Comparison of ENCODE assay signal across 8 cellular contexts in the genomic region with DNA sequence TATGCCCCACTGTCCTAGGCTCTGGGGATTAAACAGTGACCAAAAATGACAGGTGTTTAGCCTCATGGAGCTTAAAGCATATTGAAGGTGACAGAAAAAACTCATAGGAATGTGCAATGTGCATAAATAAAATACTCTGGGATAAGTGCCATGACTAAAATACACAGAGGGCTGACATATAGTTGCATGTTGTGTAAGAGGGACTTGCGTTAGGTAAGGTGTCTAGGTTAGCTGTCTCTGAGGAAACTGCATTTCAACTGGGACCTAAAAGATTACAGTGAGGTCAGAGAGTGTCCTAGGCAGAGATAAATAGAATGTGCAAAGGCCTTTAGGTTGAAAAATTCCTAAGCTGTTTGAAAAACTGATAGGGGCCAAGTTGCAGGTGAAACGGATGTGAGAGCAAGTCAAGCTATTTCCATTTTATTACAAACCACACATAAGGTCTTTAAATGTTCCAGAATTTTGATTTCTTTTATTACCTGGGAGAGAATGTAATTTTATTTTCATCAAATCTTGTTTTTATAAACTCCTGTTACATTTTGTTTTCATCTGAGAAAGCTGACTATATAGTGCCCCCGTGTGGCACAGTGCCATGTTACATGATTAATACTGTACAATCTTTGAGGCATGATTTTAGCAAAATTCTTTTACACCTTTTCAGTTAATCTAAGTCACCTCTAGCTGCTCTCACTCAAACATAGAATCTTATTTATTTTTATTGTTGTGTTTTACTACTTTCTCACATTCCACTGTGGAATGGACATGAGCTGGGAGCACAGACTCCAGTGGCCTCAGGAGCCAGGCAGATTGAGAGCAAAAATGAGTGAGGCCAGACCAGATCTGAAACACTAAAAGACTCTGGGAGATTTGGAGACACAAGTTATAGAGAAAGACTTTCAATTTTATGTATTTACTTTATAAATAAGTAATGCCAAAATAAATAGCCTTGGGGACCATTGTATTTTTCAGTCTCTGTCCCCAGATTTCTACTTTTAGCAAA.
DNase-seq lines count a peak whose midpoint lies in the region; ATAC-seq, FAIRE-seq and TF ChIP-seq lines count a peak whose summit lies in the region.

No MANE protein-coding gene starts in this region.

- in situ Hi-C loops in Panc1 (cut with HindIII; ENCODE audit: low pct_unique_long_range_greater_than_20kb, low sequenced_read_pairs), result no loop called here

- FAIRE-seq in frontal cortex (lab: Jason Lieb, UNC), result peak; percentile 50

- DNase-seq in AG08395 (ENCODE audit: low spot score) (peak; percentile 13), GM10266 (ENCODE audit: extremely low spot score) (no peak), Panc1 (ENCODE audit: low read depth, low spot score) (no peak), frontal cortex (ENCODE audit: low spot score in 2 of 2) (no peak), tibial artery (peak in 1 of 2 donors; percentile 26), hepatic stellate cell (ENCODE audit: low spot score) (no peak)
- no peak for DNase-seq in stimulated activated effector memory CD8-positive, alpha-beta T cell treated with anti-CD3 and anti-CD28 coated beads, Interleukin-12 subunit alpha, Interleukin-12 subunit beta, amount 100 ng/mL, for 72 hours (ENCODE audit: low spot score in 2 of 2)

- ATAC-seq in Panc1 (no peak), HG03139 (IDR thresholded peaks at IDR 0.05; ENCODE audit: unreplicated experiment) (no peak)
- no peak for ATAC-seq in stimulated activated effector memory CD8-positive, alpha-beta T cell treated with anti-CD3 and anti-CD28 coated beads, Interleukin-12 subunit alpha, Interleukin-12 subunit beta, amount 100 ng/mL, for 72 hours

- intact Hi-C loops in Panc1 (cut with micrococcal nuclease; ENCODE audit: unreplicated experiment) (no loop called here), tibial artery (cut with DNase I; ENCODE audit: low total_unique reads) (no loop called here)

- H3K9me3 ChIP-seq in Panc1 (ENCODE audit: control insufficient read depth, insufficient read depth, low read depth, low read length), result no peaks in the 10 kb centered on the region
- H3K9me3 ChIP-seq in tibial artery, result no peaks in the 10 kb centered on the region

- no peaks in the 10 kb centered on the region for H3K4me1 ChIP-seq in Panc1 (ENCODE audit: control insufficient read depth, insufficient read depth, low read length)
- peaks cover 0 to 36% (median 4%) of the 10 kb centered on the region in 4 donors for H3K4me1 ChIP-seq in tibial artery

- H3K27me3 ChIP-seq in Panc1 (ENCODE audit: control insufficient read depth, insufficient read depth, low read length) (no peaks in the 10 kb centered on the region), tibial artery (no peaks in the 10 kb centered on the region)

- no peaks in the 10 kb centered on the region for H3K36me3 ChIP-seq in Panc1 (ENCODE audit: control insufficient read depth, insufficient read depth, low read length)
- no peaks in the 10 kb centered on the region for H3K36me3 ChIP-seq in tibial artery

- H3K27ac ChIP-seq in Panc1 (ENCODE audit: low read length) (no peak overlapping the region), tibial artery (peak overlapping the region in 1 of 2 donors; percentile 42)

- no peaks in the 10 kb centered on the region for H3K36me3 Mint-ChIP-seq in stimulated activated effector memory CD8-positive, alpha-beta T cell treated with anti-CD3 and anti-CD28 coated beads, Interleukin-12 subunit alpha, Interleukin-12 subunit beta, amount 100 ng/mL, for 72 hours

- CTCF ChIA-PET in Panc1 (lab: Charles Lee), result interaction anchor here (0.7 to 0.8 kb wide), 2 partner anchors 527 to 644 kb away, joined by 3 read pairs; no protein-coding TSS in a partner anchor

- POLR2A ChIA-PET in Panc1 (lab: Charles Lee), result no interaction called here

- H3K4me3 Mint-ChIP-seq in stimulated activated effector memory CD8-positive, alpha-beta T cell treated with anti-CD3 and anti-CD28 coated beads, Interleukin-12 subunit alpha, Interleukin-12 subunit beta, amount 100 ng/mL, for 72 hours, result no peak overlapping the region

- no peaks in the 10 kb centered on the region for H3K4me1 Mint-ChIP-seq in stimulated activated effector memory CD8-positive, alpha-beta T cell treated with anti-CD3 and anti-CD28 coated beads, Interleukin-12 subunit alpha, Interleukin-12 subunit beta, amount 100 ng/mL, for 72 hours

- BruUV-seq in Panc1 (replicated peaks; lab: Mats Ljungman, UMichigan), result no TSS peak

- H3K4me3 ChIP-seq in Panc1 (ENCODE audit: low read depth in 2 of 2, low read length in 2 of 2) (no peak overlapping the region), tibial artery (no peak overlapping the region)

- TF ChIP-seq CTCF in GM10266 (IDR thresholded peaks at IDR 0.05; ENCODE audit: control insufficient read depth, insufficient read depth, low read depth, missing control alignments) (peak; percentile 54), Panc1 (IDR thresholded peaks at IDR 0.05) (peak; percentile 46), tibial artery (IDR thresholded peaks at IDR 0.05) (peak; percentile 21 to 35)

- H3K27ac Mint-ChIP-seq in stimulated activated effector memory CD8-positive, alpha-beta T cell treated with anti-CD3 and anti-CD28 coated beads, Interleukin-12 subunit alpha, Interleukin-12 subunit beta, amount 100 ng/mL, for 72 hours, result no peak overlapping the region

- H3K9me3 Mint-ChIP-seq in stimulated activated effector memory CD8-positive, alpha-beta T cell treated with anti-CD3 and anti-CD28 coated beads, Interleukin-12 subunit alpha, Interleukin-12 subunit beta, amount 100 ng/mL, for 72 hours, result peaks cover 11% of the 10 kb centered on the region
